Comparison of ENCODE assay signal across 10 cellular contexts in genomic region chr11:109864834-109865557, GRCh38.
A peak's percentile ranks its signal among the peaks of the same experiment; 100 is the strongest.
DNase-seq lines count a peak whose midpoint lies in the region; ATAC-seq and TF ChIP-seq lines count a peak whose summit lies in the region.
"Had no signal": no experiment of that assay in that cellular context is flagged by ENCODE, and none has a peak within 500 bp of the region (broad histone marks: within the 10 kb centered on the region; RNA-seq: fewer than 3 reads in every experiment).

No MANE protein-coding gene starts in this region.

- DNase-seq in EL = peak; percentile 32
- DNase-seq in GM20000 (ENCODE audit: low spot score) = peak; percentile 35
- peak; percentile 66 for DNase-seq in dermis blood vessel endothelial cell
- no peak for DNase-seq in effector memory CD4-positive, alpha-beta T cell
- no peak for DNase-seq in NCI-H146 (lab: John Stamatoyannopoulos, UW)
- DNase-seq in stimulated activated naive CD4-positive, alpha-beta T cell treated with Interleukin-2 at 50 U/mL for 16 hours (lab: John Stamatoyannopoulos, UW) = no peak
- DNase-seq in SIG-M5 (lab: John Stamatoyannopoulos, UW) = no peak
- DNase-seq: DND-41, left cardiac atrium had no signal

- no peaks in the 10 kb centered on the region for H3K4me1 ChIP-seq in effector memory CD4-positive, alpha-beta T cell (ENCODE audit: control insufficient read depth, insufficient read depth, low read length, poor library complexity, severe bottlenecking)

- H3K27ac ChIP-seq in effector memory CD4-positive, alpha-beta T cell (ENCODE audit: insufficient read depth, low read length, poor library complexity, severe bottlenecking) = no peak overlapping the region

- H3K9me3 ChIP-seq in effector memory CD4-positive, alpha-beta T cell (ENCODE audit: control insufficient read depth, low read length) = no peaks in the 10 kb centered on the region

- no peaks in the 10 kb centered on the region for H3K36me3 ChIP-seq in effector memory CD4-positive, alpha-beta T cell (ENCODE audit: control insufficient read depth, insufficient read depth, low read length)

- TF ChIP-seq CTCF in GM20000 (IDR thresholded peaks at IDR 0.05; ENCODE audit: extremely low read depth, missing control alignments) = no peak

- no peak overlapping the region for H3K4me3 ChIP-seq in effector memory CD4-positive, alpha-beta T cell (ENCODE audit: insufficient read depth, low read depth, low read length, poor library complexity, severe bottlenecking)

- no peaks in the 10 kb centered on the region for H3K27me3 ChIP-seq in effector memory CD4-positive, alpha-beta T cell (replicated peaks; ENCODE audit: control insufficient read depth, insufficient read depth, low read length, poor library complexity, severe bottlenecking)

- ATAC-seq in HG03460 (IDR thresholded peaks at IDR 0.05; ENCODE audit: unreplicated experiment) = peak; percentile 23

Comparison
In these comparisons a context has a peak if more than half of its experiments do, and no peak if none do; other contexts are left out.
1. DNase-seq: peak in EL (single experiment), GM20000 (single experiment) and dermis blood vessel endothelial cell (single experiment); none in effector memory CD4-positive, alpha-beta T cell (0 of 3), NCI-H146 (single experiment), stimulated activated naive CD4-positive, alpha-beta T cell treated with Interleukin-2 at 50 U/mL for 16 hours (single experiment) and SIG-M5 (single experiment).